10 cellular contexts compared by ENCODE assay signal in genomic region chr3:67605377-67605776, GRCh38. TPM values are rescaled to one million over a fixed set of nuclear protein-coding genes. Genes with fewer than 3 reads are reported as not detected.
A peak's percentile ranks its signal among the peaks of the same experiment; 100 is the strongest.
DNase-seq lines count a peak whose midpoint lies in the region; ATAC-seq and TF ChIP-seq lines count a peak whose summit lies in the region.
"Had no signal": no experiment of that assay in that cellular context is flagged by ENCODE, and none has a peak within 500 bp of the region (broad histone marks: within the 10 kb centered on the region; RNA-seq: fewer than 3 reads in every experiment).

No MANE protein-coding gene starts in this region.

- DNase-seq in activated T-cell treated with anti-CD3 and anti-CD28 coated beads, Interleukin-2, amount 50 U/mL, for 4 hours: no peak
- DNase-seq in activated T-cell treated with anti-CD3 and anti-CD28 coated beads for 4 hours: no peak
- DNase-seq in SK-MEL-5 (ENCODE audit: low read depth, low spot score): peak; percentile 21
- peak; percentile 81 for DNase-seq in fibroblast of mammary gland (ENCODE audit: low read depth)
- DNase-seq in stimulated activated effector memory CD8-positive, alpha-beta T cell treated with anti-CD3 and anti-CD28 coated beads, Interleukin-12 subunit alpha, Interleukin-12 subunit beta, amount 100 ng/mL, for 72 hours (ENCODE audit: low spot score in 2 of 2): no peak
- DNase-seq in SKM-1 (lab: John Stamatoyannopoulos, UW; ENCODE audit: unreplicated experiment): no peak
- DNase-seq in GM10266 (ENCODE audit: extremely low spot score): no peak
- DNase-seq: SIG-M5 had no signal

- peaks cover 50% of the 10 kb centered on the region for H3K36me3 Mint-ChIP-seq in activated T-cell treated with anti-CD3 and anti-CD28 coated beads, Interleukin-2, amount 50 U/mL, for 4 hours (ENCODE audit: insufficient read depth)
- H3K36me3 Mint-ChIP-seq in stimulated activated effector memory CD8-positive, alpha-beta T cell treated with anti-CD3 and anti-CD28 coated beads, Interleukin-12 subunit alpha, Interleukin-12 subunit beta, amount 100 ng/mL, for 72 hours: peaks cover 61% of the 10 kb centered on the region

- TF ChIP-seq CTCF in fibroblast of mammary gland (conservative IDR thresholded peaks at IDR 0.05; ENCODE audit: control insufficient read depth, insufficient read depth, low read depth, low read length): peak; percentile 68
- TF ChIP-seq CTCF in GM10266 (IDR thresholded peaks at IDR 0.05; ENCODE audit: control insufficient read depth, insufficient read depth, low read depth, missing control alignments): no peak

- peaks cover 69% of the 10 kb centered on the region for H3K4me1 Mint-ChIP-seq in activated T-cell treated with anti-CD3 and anti-CD28 coated beads, Interleukin-2, amount 50 U/mL, for 4 hours (ENCODE audit: low read depth)
- peaks cover 32% of the 10 kb centered on the region for H3K4me1 Mint-ChIP-seq in stimulated activated effector memory CD8-positive, alpha-beta T cell treated with anti-CD3 and anti-CD28 coated beads, Interleukin-12 subunit alpha, Interleukin-12 subunit beta, amount 100 ng/mL, for 72 hours

- H3K27ac Mint-ChIP-seq in stimulated activated effector memory CD8-positive, alpha-beta T cell treated with anti-CD3 and anti-CD28 coated beads, Interleukin-12 subunit alpha, Interleukin-12 subunit beta, amount 100 ng/mL, for 72 hours: peak overlapping the region; percentile 41

- no peak overlapping the region for H3K4me3 ChIP-seq in fibroblast of mammary gland (ENCODE audit: control insufficient read depth, low read depth, low read length)

- no peaks in the 10 kb centered on the region for H3K27me3 Mint-ChIP-seq in activated T-cell treated with anti-CD3 and anti-CD28 coated beads, Interleukin-2, amount 50 U/mL, for 4 hours (ENCODE audit: low read depth)

- H3K4me3 Mint-ChIP-seq in activated T-cell treated with anti-CD3 and anti-CD28 coated beads, Interleukin-2, amount 50 U/mL, for 4 hours: no peak overlapping the region
- no peak overlapping the region for H3K4me3 Mint-ChIP-seq in stimulated activated effector memory CD8-positive, alpha-beta T cell treated with anti-CD3 and anti-CD28 coated beads, Interleukin-12 subunit alpha, Interleukin-12 subunit beta, amount 100 ng/mL, for 72 hours

- ATAC-seq in activated T-cell treated with anti-CD3 and anti-CD28 coated beads, Interleukin-2, amount 50 U/mL, for 4 hours: peak; percentile 38 to 60
- ATAC-seq in stimulated activated effector memory CD8-positive, alpha-beta T cell treated with anti-CD3 and anti-CD28 coated beads, Interleukin-12 subunit alpha, Interleukin-12 subunit beta, amount 100 ng/mL, for 72 hours: no peak
- ATAC-seq in GM18519 (IDR thresholded peaks at IDR 0.05; ENCODE audit: low FRiP score, unreplicated experiment): no peak
- ATAC-seq: esophagus mucosa had no signal

- in situ Hi-C loops in SK-MEL-5 (cut with HindIII; ENCODE audit: low pct_unique_long_range_greater_than_20kb, low sequenced_read_pairs): no loop called here

- peaks cover 9% of the 10 kb centered on the region for H3K9me3 Mint-ChIP-seq in activated T-cell treated with anti-CD3 and anti-CD28 coated beads, Interleukin-2, amount 50 U/mL, for 4 hours
- H3K9me3 Mint-ChIP-seq in stimulated activated effector memory CD8-positive, alpha-beta T cell treated with anti-CD3 and anti-CD28 coated beads, Interleukin-12 subunit alpha, Interleukin-12 subunit beta, amount 100 ng/mL, for 72 hours: no peaks in the 10 kb centered on the region

RNA-seq across cellular contexts. Expression of gene SUCLG2, which starts 49.0 kb away (rescaled TPM):
- total RNA-seq in activated T-cell treated with anti-CD3 and anti-CD28 coated beads, Interleukin-2, amount 50 U/mL, for 4 hours: 10 to 100 TPM; 28.3 to 38.2 (median 29.7) TPM
- total RNA-seq in SK-MEL-5 (2014; rRNA removed; shearing (Covaris generic)): 36.6 and 39.3 TPM in 2 replicates
- polyA plus RNA-seq in SK-MEL-5 (2015; cell fraction: cytosol; rRNA removed): 32.9 and 47.5 TPM in 2 replicates
- polyA plus RNA-seq in SK-MEL-5 (2015; cell fraction: nucleus; rRNA removed): 15.5 and 17.4 TPM in 2 replicates

Comparison
In these comparisons a context has a peak if more than half of its experiments do, and no peak if none do; other contexts are left out.
1. ATAC-seq: peak in activated T-cell treated with anti-CD3 and anti-CD28 coated beads, Interleukin-2, amount 50 U/mL, for 4 hours (2 of 2); none in stimulated activated effector memory CD8-positive, alpha-beta T cell treated with anti-CD3 and anti-CD28 coated beads, Interleukin-12 subunit alpha, Interleukin-12 subunit beta, amount 100 ng/mL, for 72 hours (single experiment) and GM18519 (single experiment).
2. DNase-seq: peak in SK-MEL-5 (single experiment) and fibroblast of mammary gland (single experiment); none in activated T-cell treated with anti-CD3 and anti-CD28 coated beads, Interleukin-2, amount 50 U/mL, for 4 hours (single experiment), activated T-cell treated with anti-CD3 and anti-CD28 coated beads for 4 hours (single experiment), stimulated activated effector memory CD8-positive, alpha-beta T cell treated with anti-CD3 and anti-CD28 coated beads, Interleukin-12 subunit alpha, Interleukin-12 subunit beta, amount 100 ng/mL, for 72 hours (0 of 2), SKM-1 (single experiment) and GM10266 (single experiment).